11 cellular contexts compared by ENCODE assay signal in the genomic region with DNA sequence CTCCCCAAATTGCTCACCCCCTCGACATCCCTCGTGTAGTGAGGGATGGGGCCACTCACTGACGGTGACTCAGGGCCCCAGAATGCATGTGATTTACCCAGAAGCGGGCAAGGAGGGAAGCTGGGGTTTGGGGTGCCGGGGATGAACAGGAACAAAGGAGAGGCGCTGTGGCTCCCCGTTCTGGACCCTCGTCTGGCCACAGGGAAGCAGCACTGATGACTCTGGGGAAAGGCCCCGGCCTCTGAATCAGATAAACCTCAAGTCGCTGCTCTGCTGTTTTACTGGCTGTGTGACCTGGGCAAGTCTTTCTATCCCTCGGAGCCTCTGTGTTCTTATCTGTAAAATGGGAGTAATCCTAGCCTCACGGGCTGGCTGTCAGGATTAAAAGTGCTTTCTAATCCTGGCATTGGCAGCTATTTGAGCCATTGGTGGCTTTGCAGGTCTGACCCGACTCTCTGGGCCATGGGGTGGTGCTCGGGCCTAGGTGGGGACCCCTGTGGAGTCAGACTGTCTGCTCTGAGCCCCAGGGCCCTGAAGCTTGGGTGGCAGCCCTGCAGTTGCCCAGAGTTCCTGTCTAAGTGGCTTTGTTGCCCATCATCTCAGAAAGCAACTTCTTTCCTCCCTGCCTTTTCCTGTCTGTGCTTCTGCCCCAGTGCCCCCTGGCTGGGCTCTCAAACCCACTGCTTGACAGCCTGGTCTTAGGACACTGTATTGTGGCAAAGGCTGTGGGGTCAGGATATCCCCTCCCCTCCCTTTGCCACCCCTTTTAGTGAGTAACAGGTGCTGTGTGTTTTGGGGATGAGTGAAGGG. TPM values are rescaled to one million over a fixed set of nuclear protein-coding genes. Genes with fewer than 3 reads are reported as not detected.
DNase-seq lines count a peak whose midpoint lies in the region; ATAC-seq and TF ChIP-seq lines count a peak whose summit lies in the region.
"Had no signal": no experiment of that assay in that cellular context is flagged by ENCODE, and none has a peak within 500 bp of the region (broad histone marks: within the 10 kb centered on the region; RNA-seq: fewer than 3 reads in every experiment).

No MANE protein-coding gene starts in this region.

- intact Hi-C loops in left ventricle myocardium inferior (cut with micrococcal nuclease) = no loop called here
- intact Hi-C loops in left ventricle myocardium superior (cut with micrococcal nuclease) = no loop called here
- intact Hi-C loops in uterus (cut with DNase I; ENCODE audit: low total_unique reads) = no loop called here
- intact Hi-C loops in psoas muscle (cut with DNase I) = no loop called here

- peak overlapping the region; percentile 33 for H3K4me3 Mint-ChIP-seq in activated naive CD8-positive, alpha-beta T cell treated with anti-CD3 and anti-CD28 coated beads for 36 hours
- H3K4me3 Mint-ChIP-seq in naive B cell = peak overlapping the region in 2 of 8 donors; percentile 16 to 55
- H3K4me3 Mint-ChIP-seq in nephron progenitor cell = no peak overlapping the region

- no peaks in the 10 kb centered on the region for H3K9me3 ChIP-seq in left ventricle myocardium inferior (replicated peaks)
- no peaks in the 10 kb centered on the region for H3K9me3 ChIP-seq in uterus
- no peaks in the 10 kb centered on the region for H3K9me3 ChIP-seq in psoas muscle

- TF ChIP-seq POLR2A in uterus (IDR thresholded peaks at IDR 0.05) = no peak

- H3K27ac Mint-ChIP-seq in activated naive CD8-positive, alpha-beta T cell treated with anti-CD3 and anti-CD28 coated beads for 36 hours = peak overlapping the region; percentile 96
- H3K27ac Mint-ChIP-seq in naive B cell = peak overlapping the region; percentile 76 to 94 (median 88)
- H3K27ac Mint-ChIP-seq in nephron progenitor cell = no peak overlapping the region

- H3K27me3 ChIP-seq in left ventricle myocardium inferior (ENCODE audit: low read depth) = peaks cover 7% of the 10 kb centered on the region
- no peaks in the 10 kb centered on the region for H3K27me3 ChIP-seq in uterus
- peaks cover 0 to 3% (median 2%) of the 10 kb centered on the region in 3 donors for H3K27me3 ChIP-seq in psoas muscle (ENCODE audit: insufficient read depth in 3 of 3, low read length in 2 of 3)

- TF ChIP-seq CTCF in left ventricle myocardium inferior (IDR thresholded peaks at IDR 0.05; ENCODE audit: borderline replicate concordance) (no peak), uterus (IDR thresholded peaks at IDR 0.05) (no peak), psoas muscle (IDR thresholded peaks at IDR 0.05) (no peak), nephron progenitor cell (IDR thresholded peaks at IDR 0.05) (no peak)

- H3K4me3 ChIP-seq in left ventricle myocardium inferior (peak overlapping the region; percentile 38), uterus (no peak overlapping the region), psoas muscle (no peak overlapping the region)

- peaks cover 4% of the 10 kb centered on the region for H3K9me3 Mint-ChIP-seq in activated naive CD8-positive, alpha-beta T cell treated with anti-CD3 and anti-CD28 coated beads for 36 hours
- no peaks in the 10 kb centered on the region for H3K9me3 Mint-ChIP-seq in naive B cell
- H3K9me3 Mint-ChIP-seq in nephron progenitor cell = no peaks in the 10 kb centered on the region

- no peaks in the 10 kb centered on the region for H3K36me3 ChIP-seq in left ventricle myocardium inferior
- no peaks in the 10 kb centered on the region for H3K36me3 ChIP-seq in uterus
- H3K36me3 ChIP-seq in psoas muscle (ENCODE audit: insufficient read depth in 1 of 2, low read depth in 1 of 2) = no peaks in the 10 kb centered on the region

- H3K4me1 ChIP-seq in left ventricle myocardium inferior (peaks cover 97% of the 10 kb centered on the region), uterus (no peaks in the 10 kb centered on the region), psoas muscle (peaks cover 7% of the 10 kb centered on the region)

- 79 to 93% (median 83%) methylated on average over 14 of the region's 14 CpGs for WGBS in psoas muscle, 3 donors

- peaks cover 82% of the 10 kb centered on the region for H3K4me1 Mint-ChIP-seq in activated naive CD8-positive, alpha-beta T cell treated with anti-CD3 and anti-CD28 coated beads for 36 hours
- peaks cover 70 to 85% (median 79%) of the 10 kb centered on the region in 3 donors for H3K4me1 Mint-ChIP-seq in naive B cell
- H3K4me1 Mint-ChIP-seq in nephron progenitor cell = peaks cover 52% of the 10 kb centered on the region

- peaks cover 67% of the 10 kb centered on the region for H3K36me3 Mint-ChIP-seq in activated naive CD8-positive, alpha-beta T cell treated with anti-CD3 and anti-CD28 coated beads for 36 hours
- H3K36me3 Mint-ChIP-seq in naive B cell (peaks cover 0 to 8% of the 10 kb centered on the region in 2 donors), nephron progenitor cell (ENCODE audit: low read depth) (no peaks in the 10 kb centered on the region)

- ATAC-seq in left ventricle myocardium superior (no peak), naive B cell (ENCODE audit: low read depth in 2 of 2) (no peak), psoas muscle (no peak), HG03354 (IDR thresholded peaks at IDR 0.05; ENCODE audit: poor library complexity, severe bottlenecking, unreplicated experiment) (no peak)

- DNase-seq in left ventricle myocardium inferior (no peak), left ventricle myocardium superior (no peak), naive B cell (no peak), uterus (no peak), psoas muscle (no peak), nephron progenitor cell (no peak)
- no peak for DNase-seq in activated naive CD8-positive, alpha-beta T cell treated with anti-CD3 and anti-CD28 coated beads for 36 hours
- DNase-seq: head of caudate nucleus; NCI-H2107; stimulated activated CD4-positive, alpha-beta T cell treated with anti-CD3 and anti-CD28 coated beads, Interleukin-4, amount 100 ng/mL, for 1 hour had no signal

- no peaks in the 10 kb centered on the region for H3K27me3 Mint-ChIP-seq in activated naive CD8-positive, alpha-beta T cell treated with anti-CD3 and anti-CD28 coated beads for 36 hours
- peaks cover 0 to 10% (median 0%) of the 10 kb centered on the region in 3 donors for H3K27me3 Mint-ChIP-seq in naive B cell
- H3K27me3 Mint-ChIP-seq in nephron progenitor cell (ENCODE audit: low read depth, poor library complexity) = peaks cover 20% of the 10 kb centered on the region

- H3K27ac ChIP-seq in left ventricle myocardium inferior (replicated peaks) (peak overlapping the region; percentile 94), uterus (peak overlapping the region; percentile 51 to 53), psoas muscle (no peak overlapping the region)

RNA-seq across cellular contexts. Expression of gene TNFRSF1B, which starts 5.5 kb away (rescaled TPM):
- total RNA-seq in left ventricle myocardium inferior (16.2 TPM), left ventricle myocardium superior (13.0 TPM), uterus (10 to 100 TPM in 3 of 4 donors, 1 to 10 TPM in 1; 8.8 to 53.4 (median 24.2) TPM), psoas muscle (10 to 100 TPM in 1 of 4 donors, 1 to 10 TPM in 3; 7.5 to 12.8 (median 8.8) TPM)
- 100 to 1,000 TPM; 187 to 193 TPM for total RNA-seq in activated naive CD8-positive, alpha-beta T cell treated with anti-CD3 and anti-CD28 coated beads for 36 hours
- polyA plus RNA-seq in naive B cell (ENCODE audit: low read depth in 6 of 6) (10 to 100 TPM; 29.0 to 54.0 (median 42.7) TPM), psoas muscle (1 to 10 TPM; 5.1 to 7.6 (median 5.8) TPM)

RNA-seq across cellular contexts. Expression of gene VPS13D, which starts 57.6 kb away (rescaled TPM):
- total RNA-seq in left ventricle myocardium inferior = 71.6 TPM
- total RNA-seq in left ventricle myocardium superior = 112 TPM
- total RNA-seq in activated naive CD8-positive, alpha-beta T cell treated with anti-CD3 and anti-CD28 coated beads for 36 hours = 10 to 100 TPM; 27.7 to 29.1 TPM
- polyA plus RNA-seq in naive B cell (ENCODE audit: low read depth in 6 of 6) = 10 to 100 TPM in 4 of 6 donors, 1 to 10 TPM in 2; 7.6 to 14.6 (median 11.8) TPM
- 100 to 1,000 TPM in 1 of 4 donors, 10 to 100 TPM in 3; 33.2 to 115 (median 56.5) TPM for total RNA-seq in uterus
- total RNA-seq in psoas muscle = 10 to 100 TPM; 32.3 to 69.1 (median 51.1) TPM
- 10 to 100 TPM; 19.9 to 45.3 (median 25.3) TPM for polyA plus RNA-seq in psoas muscle
